ENCODE assay signal across 28 cellular contexts in genomic region chr10:130466271-130466997, GRCh38.
"Had no signal": no experiment of that assay in that cellular context is flagged by ENCODE, and none has a peak within 500 bp of the region (broad histone marks: within the 10 kb centered on the region; RNA-seq: fewer than 3 reads in every experiment).

No MANE protein-coding gene starts in this region.

- H3K9me3 ChIP-seq: ascending aorta, body of pancreas had no signal

- H3K36me3 Mint-ChIP-seq: T-cell had no signal

- H3K27ac Mint-ChIP-seq: activated B cell treated with CpG ODN at 0.5 μM for 24 hours; activated CD4-positive, alpha-beta T cell treated with anti-CD3 and anti-CD28 coated beads, Interleukin-2, amount 10 ng/mL, durations not matched to agents 7 days and 5 days; activated CD8-positive, alpha-beta T cell treated with anti-CD3 and anti-CD28 coated beads for 36 hours; activated naive CD4-positive, alpha-beta T cell treated with anti-CD3 and anti-CD28 coated beads, Interleukin-2, amount 50 U/mL, for 72 hours; activated naive CD8-positive, alpha-beta T cell treated with anti-CD3 and anti-CD28 coated beads, Interleukin-2, amount 50 U/mL, for 24 hours; T-cell had no signal

- H3K27me3 ChIP-seq: ascending aorta, body of pancreas had no signal

- H3K4me3 ChIP-seq: ascending aorta, body of pancreas, SK-N-MC had no signal

- H3K27ac ChIP-seq: ascending aorta, body of pancreas, SK-N-MC had no signal

- ATAC-seq: activated CD8-positive, alpha-beta T cell treated with anti-CD3 and anti-CD28 coated beads for 36 hours; activated naive CD4-positive, alpha-beta T cell treated with anti-CD3 and anti-CD28 coated beads, Interleukin-2, amount 50 U/mL, for 72 hours; activated naive CD8-positive, alpha-beta T cell treated with anti-CD3 and anti-CD28 coated beads, Interleukin-2, amount 50 U/mL, for 24 hours; activated T-cell treated with anti-CD3 and anti-CD28 coated beads, Interleukin-2, amount 50 U/mL, for 4 hours; body of pancreas; Right ventricle myocardium inferior; T-cell had no signal

- H3K4me3 Mint-ChIP-seq: activated B cell treated with CpG ODN at 0.5 μM for 24 hours; activated CD4-positive, alpha-beta T cell treated with anti-CD3 and anti-CD28 coated beads, Interleukin-2, amount 10 ng/mL, durations not matched to agents 7 days and 5 days; activated CD8-positive, alpha-beta T cell treated with anti-CD3 and anti-CD28 coated beads for 36 hours; activated naive CD8-positive, alpha-beta T cell treated with anti-CD3 and anti-CD28 coated beads, Interleukin-2, amount 50 U/mL, for 24 hours; activated T-cell treated with anti-CD3 and anti-CD28 coated beads, Interleukin-2, amount 50 U/mL, for 4 hours; central memory CD8-positive, alpha-beta T cell; T-cell had no signal

- H3K9me3 Mint-ChIP-seq: activated CD4-positive, alpha-beta T cell treated with anti-CD3 and anti-CD28 coated beads, Interleukin-2, amount 10 ng/mL, durations not matched to agents 7 days and 5 days had no signal

- H3K27me3 Mint-ChIP-seq: activated B cell treated with CpG ODN at 0.5 μM for 24 hours; activated CD4-positive, alpha-beta T cell treated with anti-CD3 and anti-CD28 coated beads, Interleukin-2, amount 10 ng/mL, durations not matched to agents 7 days and 5 days; activated CD8-positive, alpha-beta T cell treated with anti-CD3 and anti-CD28 coated beads for 36 hours; activated naive CD8-positive, alpha-beta T cell treated with anti-CD3 and anti-CD28 coated beads, Interleukin-2, amount 50 U/mL, for 24 hours; central memory CD8-positive, alpha-beta T cell; T-cell had no signal

- H3K4me1 ChIP-seq: ascending aorta had no signal

- DNase-seq: activated B cell treated with CpG ODN at 0.5 μM for 24 hours; activated CD4-positive, alpha-beta T cell treated with anti-CD3 and anti-CD28 coated beads for 1 hour; activated CD4-positive, alpha-beta T cell treated with anti-CD3 and anti-CD28 coated beads, Interleukin-2, amount 10 ng/mL, durations not matched to agents 7 days and 5 days; activated CD8-positive, alpha-beta T cell treated with anti-CD3 and anti-CD28 coated beads for 36 hours; activated effector memory CD4-positive, alpha-beta T cell treated with anti-CD3 and anti-CD28 coated beads, Interleukin-2, amount 50 U/mL, for 16 hours; activated naive CD4-positive, alpha-beta T cell treated with Interleukin-2 at 50 U/mL for 16 hours; activated naive CD8-positive, alpha-beta T cell treated with anti-CD3 and anti-CD28 coated beads, Interleukin-2, amount 50 U/mL, for 24 hours; activated T-cell treated with anti-CD3 and anti-CD28 coated beads, Interleukin-2, amount 50 U/mL, for 4 hours; amniotic stem cell; body of pancreas; Kasumi-1; KBM-7; NCI-H1048; NCI-H146; NCI-H187 treated with DMSO at 0.1 percent for 48 hours; NCI-H2081 treated with DMSO at 0.1 percent for 48 hours; NCI-H2227 treated with DMSO at 0.1 percent for 48 hours; NCI-H446 treated with DMSO at 0.1 percent for 48 hours; NCI-H524 treated with DMSO at 0.1 percent for 48 hours; NCI-H774; T-cell; T-helper 2 cell; T1000 had no signal

- H3K36me3 ChIP-seq: ascending aorta had no signal

- H3K4me1 Mint-ChIP-seq: activated B cell treated with CpG ODN at 0.5 μM for 24 hours; activated CD4-positive, alpha-beta T cell treated with anti-CD3 and anti-CD28 coated beads, Interleukin-2, amount 10 ng/mL, durations not matched to agents 7 days and 5 days; activated naive CD8-positive, alpha-beta T cell treated with anti-CD3 and anti-CD28 coated beads, Interleukin-2, amount 50 U/mL, for 24 hours; central memory CD8-positive, alpha-beta T cell; T-cell had no signal
